Comparison of ENCODE assay signal across 1 cellular context in the genomic region with DNA sequence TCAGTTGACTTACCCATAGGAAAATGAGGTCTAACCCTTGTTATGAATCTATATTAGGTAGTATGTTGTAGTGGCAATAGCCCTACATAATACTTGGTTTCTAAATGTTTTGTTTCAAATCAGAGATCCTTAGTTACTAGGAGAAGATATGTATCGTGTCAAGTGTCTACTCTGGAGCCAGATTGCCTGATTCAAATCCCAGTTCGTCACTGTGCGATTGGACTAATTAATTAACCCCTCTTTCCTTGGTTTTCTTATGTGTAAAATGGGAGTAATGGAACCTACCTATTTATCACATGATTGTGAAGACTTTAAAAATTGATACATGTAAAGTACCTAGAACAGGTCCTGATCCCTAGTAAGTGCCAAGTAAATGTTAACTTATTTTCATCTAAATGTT.
TF ChIP-seq lines count a peak whose summit lies in the region.

No MANE protein-coding gene starts in this region.

TF ChIP-seq in WTC11, 78 proteins besides CTCF, POLR2A, EP300 and RAD21 (continued from another document):
- TF ChIP-seq, protein P1, sequence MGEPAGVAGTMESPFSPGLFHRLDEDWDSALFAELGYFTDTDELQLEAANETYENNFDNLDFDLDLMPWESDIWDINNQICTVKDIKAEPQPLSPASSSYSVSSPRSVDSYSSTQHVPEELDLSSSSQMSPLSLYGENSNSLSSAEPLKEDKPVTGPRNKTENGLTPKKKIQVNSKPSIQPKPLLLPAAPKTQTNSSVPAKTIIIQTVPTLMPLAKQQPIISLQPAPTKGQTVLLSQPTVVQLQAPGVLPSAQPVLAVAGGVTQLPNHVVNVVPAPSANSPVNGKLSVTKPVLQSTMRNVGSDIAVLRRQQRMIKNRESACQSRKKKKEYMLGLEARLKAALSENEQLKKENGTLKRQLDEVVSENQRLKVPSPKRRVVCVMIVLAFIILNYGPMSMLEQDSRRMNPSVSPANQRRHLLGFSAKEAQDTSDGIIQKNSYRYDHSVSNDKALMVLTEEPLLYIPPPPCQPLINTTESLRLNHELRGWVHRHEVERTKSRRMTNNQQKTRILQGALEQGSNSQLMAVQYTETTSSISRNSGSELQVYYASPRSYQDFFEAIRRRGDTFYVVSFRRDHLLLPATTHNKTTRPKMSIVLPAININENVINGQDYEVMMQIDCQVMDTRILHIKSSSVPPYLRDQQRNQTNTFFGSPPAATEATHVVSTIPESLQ (CRISPR knock-in tag; IDR thresholded peaks at IDR 0.05): no peak
- TF ChIP-seq, protein P2, sequence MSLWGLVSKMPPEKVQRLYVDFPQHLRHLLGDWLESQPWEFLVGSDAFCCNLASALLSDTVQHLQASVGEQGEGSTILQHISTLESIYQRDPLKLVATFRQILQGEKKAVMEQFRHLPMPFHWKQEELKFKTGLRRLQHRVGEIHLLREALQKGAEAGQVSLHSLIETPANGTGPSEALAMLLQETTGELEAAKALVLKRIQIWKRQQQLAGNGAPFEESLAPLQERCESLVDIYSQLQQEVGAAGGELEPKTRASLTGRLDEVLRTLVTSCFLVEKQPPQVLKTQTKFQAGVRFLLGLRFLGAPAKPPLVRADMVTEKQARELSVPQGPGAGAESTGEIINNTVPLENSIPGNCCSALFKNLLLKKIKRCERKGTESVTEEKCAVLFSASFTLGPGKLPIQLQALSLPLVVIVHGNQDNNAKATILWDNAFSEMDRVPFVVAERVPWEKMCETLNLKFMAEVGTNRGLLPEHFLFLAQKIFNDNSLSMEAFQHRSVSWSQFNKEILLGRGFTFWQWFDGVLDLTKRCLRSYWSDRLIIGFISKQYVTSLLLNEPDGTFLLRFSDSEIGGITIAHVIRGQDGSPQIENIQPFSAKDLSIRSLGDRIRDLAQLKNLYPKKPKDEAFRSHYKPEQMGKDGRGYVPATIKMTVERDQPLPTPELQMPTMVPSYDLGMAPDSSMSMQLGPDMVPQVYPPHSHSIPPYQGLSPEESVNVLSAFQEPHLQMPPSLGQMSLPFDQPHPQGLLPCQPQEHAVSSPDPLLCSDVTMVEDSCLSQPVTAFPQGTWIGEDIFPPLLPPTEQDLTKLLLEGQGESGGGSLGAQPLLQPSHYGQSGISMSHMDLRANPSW (CRISPR knock-in tag; conservative IDR thresholded peaks at IDR 0.05; ENCODE audit: low read depth): no peak
- TF ChIP-seq, protein P3, sequence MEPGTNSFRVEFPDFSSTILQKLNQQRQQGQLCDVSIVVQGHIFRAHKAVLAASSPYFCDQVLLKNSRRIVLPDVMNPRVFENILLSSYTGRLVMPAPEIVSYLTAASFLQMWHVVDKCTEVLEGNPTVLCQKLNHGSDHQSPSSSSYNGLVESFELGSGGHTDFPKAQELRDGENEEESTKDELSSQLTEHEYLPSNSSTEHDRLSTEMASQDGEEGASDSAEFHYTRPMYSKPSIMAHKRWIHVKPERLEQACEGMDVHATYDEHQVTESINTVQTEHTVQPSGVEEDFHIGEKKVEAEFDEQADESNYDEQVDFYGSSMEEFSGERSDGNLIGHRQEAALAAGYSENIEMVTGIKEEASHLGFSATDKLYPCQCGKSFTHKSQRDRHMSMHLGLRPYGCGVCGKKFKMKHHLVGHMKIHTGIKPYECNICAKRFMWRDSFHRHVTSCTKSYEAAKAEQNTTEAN (CRISPR knock-in tag; IDR thresholded peaks at IDR 0.05): no peak
- TF ChIP-seq, protein P4, sequence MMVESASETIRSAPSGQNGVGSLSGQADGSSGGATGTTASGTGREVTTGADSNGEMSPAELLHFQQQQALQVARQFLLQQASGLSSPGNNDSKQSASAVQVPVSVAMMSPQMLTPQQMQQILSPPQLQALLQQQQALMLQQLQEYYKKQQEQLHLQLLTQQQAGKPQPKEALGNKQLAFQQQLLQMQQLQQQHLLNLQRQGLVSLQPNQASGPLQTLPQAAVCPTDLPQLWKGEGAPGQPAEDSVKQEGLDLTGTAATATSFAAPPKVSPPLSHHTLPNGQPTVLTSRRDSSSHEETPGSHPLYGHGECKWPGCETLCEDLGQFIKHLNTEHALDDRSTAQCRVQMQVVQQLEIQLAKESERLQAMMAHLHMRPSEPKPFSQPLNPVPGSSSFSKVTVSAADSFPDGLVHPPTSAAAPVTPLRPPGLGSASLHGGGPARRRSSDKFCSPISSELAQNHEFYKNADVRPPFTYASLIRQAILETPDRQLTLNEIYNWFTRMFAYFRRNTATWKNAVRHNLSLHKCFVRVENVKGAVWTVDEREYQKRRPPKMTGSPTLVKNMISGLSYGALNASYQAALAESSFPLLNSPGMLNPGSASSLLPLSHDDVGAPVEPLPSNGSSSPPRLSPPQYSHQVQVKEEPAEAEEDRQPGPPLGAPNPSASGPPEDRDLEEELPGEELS (CRISPR knock-in tag; IDR thresholded peaks at IDR 0.05): no peak
- TF ChIP-seq ZNF317 (CRISPR knock-in tag; IDR thresholded peaks at IDR 0.05; ENCODE audit: borderline replicate concordance, low read depth): no peak
- no peak for TF ChIP-seq MXD4 (CRISPR knock-in tag; IDR thresholded peaks at IDR 0.05; ENCODE audit: borderline replicate concordance)
- TF ChIP-seq, protein P5, sequence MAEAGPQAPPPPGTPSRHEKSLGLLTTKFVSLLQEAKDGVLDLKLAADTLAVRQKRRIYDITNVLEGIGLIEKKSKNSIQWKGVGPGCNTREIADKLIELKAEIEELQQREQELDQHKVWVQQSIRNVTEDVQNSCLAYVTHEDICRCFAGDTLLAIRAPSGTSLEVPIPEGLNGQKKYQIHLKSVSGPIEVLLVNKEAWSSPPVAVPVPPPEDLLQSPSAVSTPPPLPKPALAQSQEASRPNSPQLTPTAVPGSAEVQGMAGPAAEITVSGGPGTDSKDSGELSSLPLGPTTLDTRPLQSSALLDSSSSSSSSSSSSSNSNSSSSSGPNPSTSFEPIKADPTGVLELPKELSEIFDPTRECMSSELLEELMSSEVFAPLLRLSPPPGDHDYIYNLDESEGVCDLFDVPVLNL (CRISPR knock-in tag; IDR thresholded peaks at IDR 0.05; ENCODE audit: borderline replicate concordance, low read depth): no peak
